Comparison of ENCODE assay signal across 1 cellular context in the genomic region with DNA sequence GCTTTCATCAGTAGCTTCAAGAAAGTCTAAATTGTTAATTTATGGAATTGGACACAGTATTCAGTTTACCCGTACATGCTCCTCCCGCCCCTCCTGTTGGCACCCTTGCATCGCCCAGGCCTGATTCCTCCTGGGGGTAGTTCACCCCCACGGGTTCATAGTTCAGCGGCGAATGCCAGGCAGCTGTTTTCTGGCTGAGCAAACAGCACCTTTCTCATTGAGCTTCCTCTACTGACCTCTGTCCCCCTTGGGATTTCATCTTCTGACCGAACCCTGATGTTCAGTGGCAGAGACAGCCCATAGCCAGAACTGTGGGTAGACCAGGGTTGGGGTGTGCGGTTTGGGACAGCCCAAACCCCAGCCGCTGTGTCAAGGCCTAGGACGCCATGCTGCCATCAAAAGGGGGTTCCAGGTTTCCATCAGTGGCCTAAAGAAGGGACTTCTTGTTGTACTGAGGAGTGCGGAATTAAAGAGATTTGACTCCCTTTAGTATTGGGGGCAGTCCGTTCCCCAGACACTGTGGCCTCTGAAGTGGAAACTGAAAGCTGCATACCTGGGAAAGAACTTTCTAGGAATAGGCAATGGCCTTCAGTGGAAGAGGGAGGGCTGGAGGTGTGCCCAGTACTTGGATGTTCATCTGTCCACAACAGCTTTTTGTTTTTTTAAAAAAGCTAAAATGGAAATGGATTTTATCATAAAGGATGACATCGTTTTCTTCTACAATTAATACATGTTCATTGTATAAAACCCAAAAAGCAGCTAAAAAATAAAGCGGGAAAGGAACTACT.
TF ChIP-seq lines count a peak whose summit lies in the region.

No MANE protein-coding gene starts in this region.

TF ChIP-seq in HepG2, 621 proteins besides CTCF, POLR2A, EP300 and RAD21 (continued from another document):
- TF ChIP-seq ZNF687 (CRISPR knock-in tag; IDR thresholded peaks at IDR 0.05) (peak; percentile 44), ARNT (IDR thresholded peaks at IDR 0.05) (no peak), HNRNPL (IDR thresholded peaks at IDR 0.05; ENCODE audit: low read depth, low read length) (0 out of 2 replicates have a peak, but pooled peaks have one; percentile 64), ZNF607 (CRISPR knock-in tag; IDR thresholded peaks at IDR 0.05; ENCODE audit: borderline replicate concordance) (no peak), ATF2 (CRISPR knock-in tag; IDR thresholded peaks at IDR 0.05) (no peak), RAD51 (IDR thresholded peaks at IDR 0.05; ENCODE audit: borderline replicate concordance) (no peak), JUND (CRISPR knock-in tag; IDR thresholded peaks at IDR 0.05) (no peak), ZFP1 (CRISPR knock-in tag; IDR thresholded peaks at IDR 0.05) (no peak), ZNF615 (CRISPR knock-in tag; IDR thresholded peaks at IDR 0.05; ENCODE audit: borderline replicate concordance) (no peak), PPARG (CRISPR knock-in tag; conservative IDR thresholded peaks at IDR 0.05) (peak; percentile 46), PREB (CRISPR knock-in tag; IDR thresholded peaks at IDR 0.05) (no peak), ZNF605 (CRISPR knock-in tag; IDR thresholded peaks at IDR 0.05) (no peak), ARID2 (CRISPR knock-in tag; IDR thresholded peaks at IDR 0.05; ENCODE audit: borderline replicate concordance) (no peak), MYC (CRISPR knock-in tag; IDR thresholded peaks at IDR 0.05; ENCODE audit: borderline replicate concordance) (no peak), ZNF510 (CRISPR knock-in tag; IDR thresholded peaks at IDR 0.05; ENCODE audit: low read depth) (no peak)
- TF ChIP-seq, protein P1, sequence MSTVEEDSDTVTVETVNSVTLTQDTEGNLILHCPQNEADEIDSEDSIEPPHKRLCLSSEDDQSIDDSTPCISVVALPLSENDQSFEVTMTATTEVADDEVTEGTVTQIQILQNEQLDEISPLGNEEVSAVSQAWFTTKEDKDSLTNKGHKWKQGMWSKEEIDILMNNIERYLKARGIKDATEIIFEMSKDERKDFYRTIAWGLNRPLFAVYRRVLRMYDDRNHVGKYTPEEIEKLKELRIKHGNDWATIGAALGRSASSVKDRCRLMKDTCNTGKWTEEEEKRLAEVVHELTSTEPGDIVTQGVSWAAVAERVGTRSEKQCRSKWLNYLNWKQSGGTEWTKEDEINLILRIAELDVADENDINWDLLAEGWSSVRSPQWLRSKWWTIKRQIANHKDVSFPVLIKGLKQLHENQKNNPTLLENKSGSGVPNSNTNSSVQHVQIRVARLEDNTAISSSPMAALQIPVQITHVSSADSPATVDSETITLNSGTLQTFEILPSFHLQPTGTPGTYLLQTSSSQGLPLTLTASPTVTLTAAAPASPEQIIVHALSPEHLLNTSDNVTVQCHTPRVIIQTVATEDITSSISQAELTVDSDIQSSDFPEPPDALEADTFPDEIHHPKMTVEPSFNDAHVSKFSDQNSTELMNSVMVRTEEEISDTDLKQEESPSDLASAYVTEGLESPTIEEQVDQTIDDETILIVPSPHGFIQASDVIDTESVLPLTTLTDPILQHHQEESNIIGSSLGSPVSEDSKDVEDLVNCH (CRISPR knock-in tag; IDR thresholded peaks at IDR 0.05): no peak
- TF ChIP-seq, protein P2, sequence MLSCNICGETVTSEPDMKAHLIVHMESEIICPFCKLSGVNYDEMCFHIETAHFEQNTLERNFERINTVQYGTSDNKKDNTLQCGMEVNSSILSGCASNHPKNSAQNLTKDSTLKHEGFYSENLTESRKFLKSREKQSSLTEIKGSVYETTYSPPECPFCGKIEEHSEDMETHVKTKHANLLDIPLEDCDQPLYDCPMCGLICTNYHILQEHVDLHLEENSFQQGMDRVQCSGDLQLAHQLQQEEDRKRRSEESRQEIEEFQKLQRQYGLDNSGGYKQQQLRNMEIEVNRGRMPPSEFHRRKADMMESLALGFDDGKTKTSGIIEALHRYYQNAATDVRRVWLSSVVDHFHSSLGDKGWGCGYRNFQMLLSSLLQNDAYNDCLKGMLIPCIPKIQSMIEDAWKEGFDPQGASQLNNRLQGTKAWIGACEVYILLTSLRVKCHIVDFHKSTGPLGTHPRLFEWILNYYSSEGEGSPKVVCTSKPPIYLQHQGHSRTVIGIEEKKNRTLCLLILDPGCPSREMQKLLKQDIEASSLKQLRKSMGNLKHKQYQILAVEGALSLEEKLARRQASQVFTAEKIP (CRISPR knock-in tag; IDR thresholded peaks at IDR 0.05; ENCODE audit: borderline replicate concordance): no peak
- TF ChIP-seq, protein P3, sequence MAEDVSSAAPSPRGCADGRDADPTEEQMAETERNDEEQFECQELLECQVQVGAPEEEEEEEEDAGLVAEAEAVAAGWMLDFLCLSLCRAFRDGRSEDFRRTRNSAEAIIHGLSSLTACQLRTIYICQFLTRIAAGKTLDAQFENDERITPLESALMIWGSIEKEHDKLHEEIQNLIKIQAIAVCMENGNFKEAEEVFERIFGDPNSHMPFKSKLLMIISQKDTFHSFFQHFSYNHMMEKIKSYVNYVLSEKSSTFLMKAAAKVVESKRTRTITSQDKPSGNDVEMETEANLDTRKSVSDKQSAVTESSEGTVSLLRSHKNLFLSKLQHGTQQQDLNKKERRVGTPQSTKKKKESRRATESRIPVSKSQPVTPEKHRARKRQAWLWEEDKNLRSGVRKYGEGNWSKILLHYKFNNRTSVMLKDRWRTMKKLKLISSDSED (CRISPR knock-in tag; IDR thresholded peaks at IDR 0.05): no peak
TF ChIP-seq in HepG2: peak in this region for 28.
